Comparison of ENCODE assay signal across 20 cellular contexts in the genomic region with DNA sequence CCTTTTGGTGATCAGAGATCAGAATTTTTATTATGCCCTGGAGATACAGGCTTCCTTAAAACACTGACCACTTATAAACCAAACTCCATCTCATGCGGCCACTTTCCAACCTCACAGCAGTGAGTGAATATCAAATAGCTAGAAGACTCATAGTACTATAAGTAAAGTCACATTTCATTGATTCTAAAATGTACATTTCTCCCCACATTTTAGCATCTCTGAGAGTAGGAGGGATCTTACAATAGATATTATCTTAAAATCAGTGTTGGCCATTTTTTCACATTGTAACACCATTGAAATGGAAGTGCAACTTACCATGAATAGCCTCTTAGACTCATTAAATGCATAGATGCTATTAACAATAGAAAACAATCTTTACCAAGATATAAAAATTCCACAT.
"Had no signal": no experiment of that assay in that cellular context is flagged by ENCODE, and none has a peak within 500 bp of the region (broad histone marks: within the 10 kb centered on the region; RNA-seq: fewer than 3 reads in every experiment).

No MANE protein-coding gene starts in this region.

- DNase-seq: dermis blood vessel endothelial cell; dorsolateral prefrontal cortex; effector CD4-positive, alpha-beta T cell; effector memory CD4-positive, alpha-beta T cell; foreskin keratinocyte; heart left ventricle; hypothalamus; left cardiac atrium; left lung; left ventricle myocardium superior; lower lobe of right lung; mesenchymal stem cell; mucosa of descending colon; naive B cell had no signal

- H3K4me3 ChIP-seq: coronary artery, dorsolateral prefrontal cortex, esophagus muscularis mucosa, gastroesophageal sphincter, heart left ventricle, hepatocyte, left lung, lower lobe of right lung, mucosa of descending colon had no signal

- H3K27ac ChIP-seq: coronary artery, dorsolateral prefrontal cortex, esophagus muscularis mucosa, foreskin keratinocyte, gastroesophageal sphincter, heart left ventricle, hepatocyte, left lung, lower lobe of right lung had no signal

- H3K4me1 ChIP-seq: esophagus muscularis mucosa, foreskin keratinocyte, gastroesophageal sphincter, heart left ventricle, left lung, lower lobe of right lung had no signal

- H3K9me3 ChIP-seq: esophagus muscularis mucosa, gastroesophageal sphincter, heart left ventricle, left lung, lower lobe of right lung, mucosa of descending colon had no signal

- H3K27me3 ChIP-seq: esophagus muscularis mucosa, foreskin keratinocyte, gastroesophageal sphincter, hepatocyte, left lung had no signal

- FAIRE-seq: islet of Langerhans, keratinocyte had no signal

- ATAC-seq: foreskin keratinocyte, gastroesophageal sphincter, heart left ventricle, left cardiac atrium, left lung, left ventricle myocardium superior, lower lobe of right lung, mucosa of descending colon had no signal
